In genomic region chr20:6616421-6616820, GRCh38 we compare ENCODE assay signal across 11 cellular contexts.
"Had no signal": no experiment of that assay in that cellular context is flagged by ENCODE, and none has a peak within 500 bp of the region (broad histone marks: within the 10 kb centered on the region; RNA-seq: fewer than 3 reads in every experiment).

No MANE protein-coding gene starts in this region.

- H3K4me1 ChIP-seq: HAP-1 had no signal

- H3K9ac ChIP-seq: GM23248 had no signal

- DNase-seq: GM23248, GOT3, H7, H9, HCEC 1CT, HFFc6 had no signal

- H3K36me3 ChIP-seq: HAP-1 had no signal

- FAIRE-seq: H1, H54 had no signal

- ATAC-seq: GM23338, HCT116 had no signal

- H2AFZ ChIP-seq: GM23248, GM23338 had no signal

- H3K4me2 ChIP-seq: GM23338 had no signal

- H3K4me3 ChIP-seq: GM23248, GM23338, HAP-1 had no signal

- H3K9me3 ChIP-seq: HAP-1 had no signal

- H3K27ac ChIP-seq: GM23248 had no signal
